ENCODE assay signal across 32 cellular contexts in genomic region chr1:63742526-63742925, GRCh38. TPM values are rescaled to one million over a fixed set of nuclear protein-coding genes. Genes with fewer than 3 reads are reported as not detected.
"Had no signal": no experiment of that assay in that cellular context is flagged by ENCODE, and none has a peak within 500 bp of the region (broad histone marks: within the 10 kb centered on the region; RNA-seq: fewer than 3 reads in every experiment).

No MANE protein-coding gene starts in this region.

- H3K27ac Mint-ChIP-seq: activated CD8-positive, alpha-beta T cell treated with anti-CD3 and anti-CD28 coated beads, Interleukin-2, amount 10 ng/mL, durations not matched to agents 7 days and 5 days; activated naive CD4-positive, alpha-beta T cell treated with anti-CD3 and anti-CD28 coated beads, Interleukin-2, amount 50 U/mL, for 24 hours; activated naive CD8-positive, alpha-beta T cell treated with anti-CD3 and anti-CD28 coated beads, Interleukin-2, amount 10 ng/mL, durations not matched to agents 7 days and 5 days; activated T-cell treated with anti-CD3 and anti-CD28 coated beads, Interleukin-2, amount 50 U/mL, for 24 hours; activated T-helper 2 cell treated with anti-CD3 and anti-CD28 coated beads, Interferon-gamma antibody, Interleukin-2, Interleukin-4, amounts not matched to agents 10 μg/mL and 5 μg/mL and 100 μg/mL, durations not matched to agents 14 hours and 24 hours and 36 hours had no signal

- H3K9me3 Mint-ChIP-seq: activated naive CD4-positive, alpha-beta T cell treated with anti-CD3 and anti-CD28 coated beads, Interleukin-2, amount 50 U/mL, for 24 hours; activated T-cell treated with anti-CD3 and anti-CD28 coated beads, Interleukin-2, amount 50 U/mL, for 24 hours; activated T-helper 2 cell treated with anti-CD3 and anti-CD28 coated beads, Interferon-gamma antibody, Interleukin-2, Interleukin-4, amounts not matched to agents 10 μg/mL and 5 μg/mL and 100 μg/mL, durations not matched to agents 14 hours and 24 hours and 36 hours had no signal

- H3K36me3 Mint-ChIP-seq: activated naive CD4-positive, alpha-beta T cell treated with anti-CD3 and anti-CD28 coated beads, Interleukin-2, amount 50 U/mL, for 24 hours; activated naive CD8-positive, alpha-beta T cell treated with anti-CD3 and anti-CD28 coated beads, Interleukin-2, amount 10 ng/mL, durations not matched to agents 7 days and 5 days had no signal

- H3K27me3 ChIP-seq: ascending aorta, cardiac muscle cell, MG63 had no signal

- ATAC-seq: activated CD8-positive, alpha-beta T cell treated with anti-CD3 and anti-CD28 coated beads, Interleukin-2, amount 10 ng/mL, durations not matched to agents 7 days and 5 days; Panc1; SK-N-SH treated with all-trans-retinoic acid at 6 μM for 48 hours had no signal

- H3K4me3 ChIP-seq: ascending aorta, cardiac muscle cell, MG63 had no signal

- H3K36me3 ChIP-seq: ascending aorta, cardiac muscle cell, MG63, WERI-Rb-1 had no signal

- H3K27ac ChIP-seq: ascending aorta, cardiac muscle cell, WERI-Rb-1 had no signal

- DNase-seq: activated CD4-positive, alpha-beta T cell treated with anti-CD3 and anti-CD28 coated beads for 1 hour; activated CD4-positive, alpha-beta T cell treated with anti-CD3 and anti-CD28 coated beads for 48 hours; activated CD4-positive, alpha-beta T cell treated with anti-CD3 and anti-CD28 coated beads, Interleukin-2, amount 50 U/mL, for 48 hours; activated CD4-positive, CD25-positive, alpha-beta regulatory T cell; activated CD8-positive, alpha-beta T cell treated with anti-CD3 and anti-CD28 coated beads, Interleukin-2, amount 10 ng/mL, durations not matched to agents 7 days and 5 days; activated gamma-delta T cell; activated naive CD4-positive, alpha-beta T cell treated with Interleukin-2 at 50 U/mL for 16 hours; activated naive CD8-positive, alpha-beta T cell treated with anti-CD3 and anti-CD28 coated beads, Interleukin-2, amount 10 ng/mL, durations not matched to agents 7 days and 5 days; activated T-cell treated with anti-CD3 and anti-CD28 coated beads, Interleukin-2, amount 50 U/mL, for 24 hours; amygdala; MG63; MV-4-11; NCI-H1092 treated with DMSO at 0.1 percent for 48 hours; NCI-H1417; NCI-H146; NCI-H187; NCI-H2029 treated with DMSO at 0.1 percent for 48 hours; NCI-H2107; NCI-H2171; NCI-H510A treated with DMSO at 0.1 percent for 48 hours; NCI-H69; NCI-H82; SHP77 treated with DMSO at 0.1 percent for 48 hours; T1000; WERI-Rb-1 had no signal

- H3K4me3 Mint-ChIP-seq: activated CD8-positive, alpha-beta T cell treated with anti-CD3 and anti-CD28 coated beads, Interleukin-2, amount 10 ng/mL, durations not matched to agents 7 days and 5 days; activated naive CD4-positive, alpha-beta T cell treated with anti-CD3 and anti-CD28 coated beads, Interleukin-2, amount 50 U/mL, for 24 hours; activated naive CD8-positive, alpha-beta T cell treated with anti-CD3 and anti-CD28 coated beads, Interleukin-2, amount 10 ng/mL, durations not matched to agents 7 days and 5 days; activated T-cell treated with anti-CD3 and anti-CD28 coated beads, Interleukin-2, amount 50 U/mL, for 24 hours had no signal

- H3K9me3 ChIP-seq: ascending aorta, MG63 had no signal

- H3K4me1 ChIP-seq: ascending aorta had no signal

RNA-seq across cellular contexts. Expression of gene ROR1, which starts 31.3 kb away (rescaled TPM):
- total RNA-seq: activated CD8-positive, alpha-beta T cell treated with anti-CD3 and anti-CD28 coated beads, Interleukin-2, amount 10 ng/mL, durations not matched to agents 7 days and 5 days; activated naive CD8-positive, alpha-beta T cell treated with anti-CD3 and anti-CD28 coated beads, Interleukin-2, amount 10 ng/mL, durations not matched to agents 7 days and 5 days; T-helper 2 cell treated with Interferon-gamma antibody and Interleukin-4, amounts not matched to agents 100 ng/mL and 5 ng/mL, for 36 hours had no signal
